1 cellular context compared by ENCODE assay signal in genomic region chr2:71882949-71883472, GRCh38.
A peak's percentile ranks its signal among the peaks of the same experiment; 100 is the strongest.
TF ChIP-seq lines count a peak whose summit lies in the region.

No MANE protein-coding gene starts in this region.

TF ChIP-seq in HepG2, 621 proteins besides CTCF, POLR2A, EP300 and RAD21 (continued from another document and continues in another):
- TF ChIP-seq MYC (CRISPR knock-in tag; IDR thresholded peaks at IDR 0.05; ENCODE audit: borderline replicate concordance): peak; percentile 67; the same call in 1 of the 2 replicates
- no peak; the same call in 1 of the 2 replicates for TF ChIP-seq ZNF451 (CRISPR knock-in tag; IDR thresholded peaks at IDR 0.05)
- no peak for TF ChIP-seq PRPF4 (IDR thresholded peaks at IDR 0.05; ENCODE audit: low read depth, low read length, poor library complexity, severe bottlenecking)
- TF ChIP-seq GTF3A (CRISPR knock-in tag; conservative IDR thresholded peaks at IDR 0.05): no peak
- TF ChIP-seq, protein P1, sequence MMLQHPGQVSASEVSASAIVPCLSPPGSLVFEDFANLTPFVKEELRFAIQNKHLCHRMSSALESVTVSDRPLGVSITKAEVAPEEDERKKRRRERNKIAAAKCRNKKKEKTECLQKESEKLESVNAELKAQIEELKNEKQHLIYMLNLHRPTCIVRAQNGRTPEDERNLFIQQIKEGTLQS (CRISPR knock-in tag; IDR thresholded peaks at IDR 0.05): peak; percentile 50; the same call in 1 of the 2 replicates
- TF ChIP-seq, protein P2, sequence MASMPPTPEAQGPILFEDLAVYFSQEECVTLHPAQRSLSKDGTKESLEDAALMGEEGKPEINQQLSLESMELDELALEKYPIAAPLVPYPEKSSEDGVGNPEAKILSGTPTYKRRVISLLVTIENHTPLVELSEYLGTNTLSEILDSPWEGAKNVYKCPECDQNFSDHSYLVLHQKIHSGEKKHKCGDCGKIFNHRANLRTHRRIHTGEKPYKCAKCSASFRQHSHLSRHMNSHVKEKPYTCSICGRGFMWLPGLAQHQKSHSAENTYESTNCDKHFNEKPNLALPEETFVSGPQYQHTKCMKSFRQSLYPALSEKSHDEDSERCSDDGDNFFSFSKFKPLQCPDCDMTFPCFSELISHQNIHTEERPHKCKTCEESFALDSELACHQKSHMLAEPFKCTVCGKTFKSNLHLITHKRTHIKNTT (CRISPR knock-in tag; IDR thresholded peaks at IDR 0.05): no peak
- peak; percentile 96 for TF ChIP-seq ZNF792 (CRISPR knock-in tag; IDR thresholded peaks at IDR 0.05)
- TF ChIP-seq NFYC (CRISPR knock-in tag; IDR thresholded peaks at IDR 0.05): peak; percentile 24; the same call in 1 of the 2 replicates
- TF ChIP-seq ZNF672 (CRISPR knock-in tag; IDR thresholded peaks at IDR 0.05): no peak
- TF ChIP-seq CREB3 (CRISPR knock-in tag; IDR thresholded peaks at IDR 0.05): no peak
- TF ChIP-seq HMG20A (CRISPR knock-in tag; IDR thresholded peaks at IDR 0.05; ENCODE audit: borderline replicate concordance): peak; percentile 93
- no peak for TF ChIP-seq PAWR (CRISPR knock-in tag; IDR thresholded peaks at IDR 0.05; ENCODE audit: borderline replicate concordance)
- no peak for TF ChIP-seq TEAD2 (CRISPR knock-in tag; IDR thresholded peaks at IDR 0.05)
- no peak for TF ChIP-seq NKX3-1 (CRISPR knock-in tag; IDR thresholded peaks at IDR 0.05)
- TF ChIP-seq, protein P3, sequence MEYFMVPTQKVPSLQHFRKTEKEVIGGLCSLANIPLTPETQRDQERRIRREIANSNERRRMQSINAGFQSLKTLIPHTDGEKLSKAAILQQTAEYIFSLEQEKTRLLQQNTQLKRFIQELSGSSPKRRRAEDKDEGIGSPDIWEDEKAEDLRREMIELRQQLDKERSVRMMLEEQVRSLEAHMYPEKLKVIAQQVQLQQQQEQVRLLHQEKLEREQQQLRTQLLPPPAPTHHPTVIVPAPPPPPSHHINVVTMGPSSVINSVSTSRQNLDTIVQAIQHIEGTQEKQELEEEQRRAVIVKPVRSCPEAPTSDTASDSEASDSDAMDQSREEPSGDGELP (IDR thresholded peaks at IDR 0.05; ENCODE audit: borderline replicate concordance, low read depth): peak; percentile 99
- no peak for TF ChIP-seq ZNF572 (CRISPR knock-in tag; IDR thresholded peaks at IDR 0.05)
- TF ChIP-seq ZNF577 (CRISPR knock-in tag; IDR thresholded peaks at IDR 0.05; ENCODE audit: borderline replicate concordance, low read depth): no peak
- no peak for TF ChIP-seq SMARCE1 (IDR thresholded peaks at IDR 0.05; ENCODE audit: borderline replicate concordance)
- TF ChIP-seq MAZ (IDR thresholded peaks at IDR 0.05; ENCODE audit: borderline replicate concordance, low read depth, low read length): peak; percentile 91
- peak; percentile 86 for TF ChIP-seq MAZ (CRISPR knock-in tag; IDR thresholded peaks at IDR 0.05; ENCODE audit: low read depth)
- peak; percentile 56; the same call in 1 of the 2 replicates for TF ChIP-seq ZNF280D (CRISPR knock-in tag; IDR thresholded peaks at IDR 0.05)
- no peak for TF ChIP-seq ZNF550 (CRISPR knock-in tag; IDR thresholded peaks at IDR 0.05; ENCODE audit: borderline replicate concordance)
- TF ChIP-seq TEF (CRISPR knock-in tag; IDR thresholded peaks at IDR 0.05): no peak
- TF ChIP-seq, protein P4, sequence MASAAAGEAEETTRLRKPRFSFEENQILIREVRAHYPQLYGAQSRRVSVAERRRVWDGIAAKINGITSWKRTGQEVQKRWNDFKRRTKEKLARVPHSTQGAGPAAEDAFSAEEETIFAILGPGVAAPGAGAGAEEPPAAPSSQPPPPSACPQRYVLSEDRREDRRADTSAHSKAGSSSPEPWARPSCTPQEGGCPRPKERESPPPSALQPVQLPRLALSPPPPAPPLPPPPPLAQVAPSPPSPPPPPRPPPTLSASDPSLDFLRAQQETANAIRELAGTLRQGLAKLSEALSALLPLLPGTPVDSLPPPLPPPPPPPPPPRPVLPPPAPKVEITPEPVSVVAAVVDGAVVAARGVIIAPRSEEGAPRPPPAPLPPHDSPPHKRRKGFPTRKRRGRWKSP (CRISPR knock-in tag; IDR thresholded peaks at IDR 0.05): peak; percentile 87; the same call in 1 of the 2 replicates
- TF ChIP-seq ZNF891 (CRISPR knock-in tag; IDR thresholded peaks at IDR 0.05): peak; percentile 98
- no peak for TF ChIP-seq REXO4 (CRISPR knock-in tag; IDR thresholded peaks at IDR 0.05; ENCODE audit: borderline replicate concordance)
- no peak for TF ChIP-seq KLF6 (CRISPR knock-in tag; IDR thresholded peaks at IDR 0.05)
- no peak for TF ChIP-seq ZFP62 (CRISPR knock-in tag; IDR thresholded peaks at IDR 0.05)
- TF ChIP-seq, protein P5, sequence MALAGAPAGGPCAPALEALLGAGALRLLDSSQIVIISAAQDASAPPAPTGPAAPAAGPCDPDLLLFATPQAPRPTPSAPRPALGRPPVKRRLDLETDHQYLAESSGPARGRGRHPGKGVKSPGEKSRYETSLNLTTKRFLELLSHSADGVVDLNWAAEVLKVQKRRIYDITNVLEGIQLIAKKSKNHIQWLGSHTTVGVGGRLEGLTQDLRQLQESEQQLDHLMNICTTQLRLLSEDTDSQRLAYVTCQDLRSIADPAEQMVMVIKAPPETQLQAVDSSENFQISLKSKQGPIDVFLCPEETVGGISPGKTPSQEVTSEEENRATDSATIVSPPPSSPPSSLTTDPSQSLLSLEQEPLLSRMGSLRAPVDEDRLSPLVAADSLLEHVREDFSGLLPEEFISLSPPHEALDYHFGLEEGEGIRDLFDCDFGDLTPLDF (CRISPR knock-in tag; IDR thresholded peaks at IDR 0.05): no peak
- TF ChIP-seq ZNF260 (CRISPR knock-in tag; IDR thresholded peaks at IDR 0.05; ENCODE audit: borderline replicate concordance, low read depth): no peak
- TF ChIP-seq ZBTB20 (CRISPR knock-in tag; IDR thresholded peaks at IDR 0.05; ENCODE audit: borderline replicate concordance, low read depth): peak; percentile 91; the same call in 1 of the 2 replicates
- TF ChIP-seq NFIC (IDR thresholded peaks at IDR 0.05; ENCODE audit: low read length): peak; percentile 96
- TF ChIP-seq SRF (IDR thresholded peaks at IDR 0.05; ENCODE audit: low read depth, low read length): no peak
- TF ChIP-seq ZNF615 (CRISPR knock-in tag; IDR thresholded peaks at IDR 0.05; ENCODE audit: borderline replicate concordance): no peak
- TF ChIP-seq ZBTB42 (CRISPR knock-in tag; IDR thresholded peaks at IDR 0.05): peak; percentile 100
- no peak for TF ChIP-seq CHD4 (IDR thresholded peaks at IDR 0.05; ENCODE audit: borderline replicate concordance, low read length)
- no peak; the same call in 1 of the 2 replicates for TF ChIP-seq ZNF703 (CRISPR knock-in tag; IDR thresholded peaks at IDR 0.05; ENCODE audit: borderline replicate concordance)
- TF ChIP-seq ASH2L (IDR thresholded peaks at IDR 0.05; ENCODE audit: insufficient read length, low read depth, low read length): peak; percentile 15
- peak; percentile 98 for TF ChIP-seq SALL1 (CRISPR knock-in tag; IDR thresholded peaks at IDR 0.05)
- peak; percentile 77 for TF ChIP-seq TEAD3 (CRISPR knock-in tag; optimal IDR thresholded peaks at IDR 0.05; ENCODE audit: borderline replicate concordance)
- TF ChIP-seq ARNT (IDR thresholded peaks at IDR 0.05): no peak
- peak; percentile 94 for TF ChIP-seq TARDBP (CRISPR knock-in tag; IDR thresholded peaks at IDR 0.05)
- no peak for TF ChIP-seq ZNF33A (CRISPR knock-in tag; IDR thresholded peaks at IDR 0.05; ENCODE audit: borderline replicate concordance)
- no peak for TF ChIP-seq KLF9 (CRISPR knock-in tag; IDR thresholded peaks at IDR 0.05; ENCODE audit: low read depth)
- no peak for TF ChIP-seq USF2 (IDR thresholded peaks at IDR 0.05; ENCODE audit: low read depth, low read length)
- TF ChIP-seq USF2 (CRISPR knock-in tag; IDR thresholded peaks at IDR 0.05; ENCODE audit: borderline replicate concordance): 0 out of 2 replicates have a peak, but pooled peaks have one; percentile 23
- TF ChIP-seq THYN1 (CRISPR knock-in tag; IDR thresholded peaks at IDR 0.05; ENCODE audit: borderline replicate concordance, low read depth): 0 out of 2 replicates have a peak, but pooled peaks have one; percentile 38
- peak; percentile 97 for TF ChIP-seq ERF (CRISPR knock-in tag; IDR thresholded peaks at IDR 0.05)
- no peak for TF ChIP-seq PHB2 (IDR thresholded peaks at IDR 0.05; ENCODE audit: partially characterized antibody)
- TF ChIP-seq RNF2 (conservative IDR thresholded peaks at IDR 0.05; ENCODE audit: low read depth): 0 out of 2 replicates have a peak, but pooled peaks have one; percentile 56
- TF ChIP-seq ZNF670 (CRISPR knock-in tag; IDR thresholded peaks at IDR 0.05; ENCODE audit: borderline replicate concordance): peak; percentile 99
- peak; percentile 74; the same call in 1 of the 2 replicates for TF ChIP-seq ZZZ3 (CRISPR knock-in tag; IDR thresholded peaks at IDR 0.05; ENCODE audit: borderline replicate concordance)
- TF ChIP-seq RFXAP (CRISPR knock-in tag; IDR thresholded peaks at IDR 0.05; ENCODE audit: borderline replicate concordance): 0 out of 2 replicates have a peak, but pooled peaks have one; percentile 71
- no peak; the same call in 1 of the 2 replicates for TF ChIP-seq KDM2A (CRISPR knock-in tag; IDR thresholded peaks at IDR 0.05; ENCODE audit: borderline replicate concordance, low read depth)
- TF ChIP-seq HOXD1 (CRISPR knock-in tag; IDR thresholded peaks at IDR 0.05): peak; percentile 92; the same call in 1 of the 2 replicates
- peak; percentile 78 for TF ChIP-seq KAT8 (CRISPR knock-in tag; IDR thresholded peaks at IDR 0.05)
- no peak for TF ChIP-seq CBX2 (IDR thresholded peaks at IDR 0.05; ENCODE audit: low read depth, low read length)
- peak; percentile 94; the same call in 1 of the 2 replicates for TF ChIP-seq CBX2 (CRISPR knock-in tag; IDR thresholded peaks at IDR 0.05; ENCODE audit: low read depth)
- TF ChIP-seq ZNF607 (CRISPR knock-in tag; IDR thresholded peaks at IDR 0.05; ENCODE audit: borderline replicate concordance): peak; percentile 75; the same call in 1 of the 2 replicates
- peak; percentile 64; the same call in 1 of the 2 replicates for TF ChIP-seq TCF7 (IDR thresholded peaks at IDR 0.05; ENCODE audit: low read depth)
- TF ChIP-seq FOXC1 (CRISPR knock-in tag; IDR thresholded peaks at IDR 0.05; ENCODE audit: borderline replicate concordance): peak; percentile 91
- peak; percentile 94 for TF ChIP-seq SOX5 (CRISPR knock-in tag; IDR thresholded peaks at IDR 0.05; ENCODE audit: borderline replicate concordance)
- peak; percentile 34; the same call in 1 of the 2 replicates for TF ChIP-seq ZNF275 (CRISPR knock-in tag; IDR thresholded peaks at IDR 0.05; ENCODE audit: borderline replicate concordance)
- TF ChIP-seq POLR2AphosphoS2 (IDR thresholded peaks at IDR 0.05; ENCODE audit: low read depth, low read length): no peak
- no peak for TF ChIP-seq ZNF101 (CRISPR knock-in tag; IDR thresholded peaks at IDR 0.05; ENCODE audit: borderline replicate concordance, low read depth)
